ENCODE assay signal across 8 cellular contexts in genomic region chrX:48696301-48697181, GRCh38. TPM values are rescaled to one million over a fixed set of nuclear protein-coding genes. Genes with fewer than 3 reads are reported as not detected.
DNase-seq lines count a peak whose midpoint lies in the region; ATAC-seq and TF ChIP-seq lines count a peak whose summit lies in the region.

Gene SUV39H1, plus strand, starts transcription at chrX:48696734. Its CDS starts 51 bp downstream, at chrX:48696785.

- H3K23ac ChIP-seq in H9 (ENCODE audit: insufficient read length, low read depth, low read length): no peak within 1 kb of the TSS

- no peaks in the 10 kb centered on the region for H3K36me3 ChIP-seq in ES-I3 (ENCODE audit: insufficient read depth, low read length)
- H3K36me3 ChIP-seq in RWPE2 (ENCODE audit: low read depth): peaks cover 11% of the 10 kb centered on the region

- H3K27me3 ChIP-seq in H9 (ENCODE audit: insufficient read depth, low read length) (no peaks in the 10 kb centered on the region), RWPE2 (ENCODE audit: insufficient read depth, poor library complexity, severe bottlenecking) (no peaks in the 10 kb centered on the region)

- H3K9me3 Mint-ChIP-seq in H9: peaks cover 74 to 81% of the 10 kb centered on the region in 2 experiments
- no peaks in the 10 kb centered on the region for H3K9me3 Mint-ChIP-seq in activated T-helper 17 cell treated with anti-CD3 and anti-CD28 coated beads, Interleukin-2, amount 50 U/mL, for 72 hours
- no peaks in the 10 kb centered on the region for H3K9me3 Mint-ChIP-seq in natural killer cell treated with Interleukin-12 subunit alpha and Interleukin-12 subunit beta and Interleukin-15 and Interleukin-18, amount 100 ng/mL, for 72 hours

- TF ChIP-seq CTCF in H9 (conservative IDR thresholded peaks at IDR 0.05) (no peak), RWPE2 (IDR thresholded peaks at IDR 0.05; ENCODE audit: poor library complexity, severe bottlenecking) (no peak), fibroblast of mammary gland (conservative IDR thresholded peaks at IDR 0.05; ENCODE audit: control insufficient read depth, insufficient read depth, low read depth, low read length) (no peak)

- DNase-seq in H9 (peak; percentile 86), M059J (ENCODE audit: low read depth) (peak; percentile 90), RWPE2 (ENCODE audit: low spot score) (peak; percentile 84), fibroblast of mammary gland (ENCODE audit: low read depth) (peak; percentile 80)
- DNase-seq in natural killer cell treated with Interleukin-12 subunit alpha and Interleukin-12 subunit beta and Interleukin-15 and Interleukin-18, amount 100 ng/mL, for 72 hours (ENCODE audit: low spot score): peak; percentile 92
- DNase-seq in stimulated activated naive CD4-positive, alpha-beta T cell treated with Interleukin-2 at 50 U/mL for 16 hours (lab: John Stamatoyannopoulos, UW): peak; percentile 81

- H3K4me3 ChIP-seq in RWPE2 (ENCODE audit: severe bottlenecking) (peak within 1 kb of the TSS; percentile 62), fibroblast of mammary gland (ENCODE audit: control insufficient read depth, low read depth, low read length) (peak within 1 kb of the TSS; percentile 56)

- H2BK12ac ChIP-seq in H9 (ENCODE audit: insufficient read length, low read depth, low read length): no peak within 1 kb of the TSS

- no peak within 1 kb of the TSS for H4K8ac ChIP-seq in H9 (replicated peaks; ENCODE audit: insufficient read length, low read depth, low read length)

- no peak within 1 kb of the TSS for H2AK5ac ChIP-seq in H9 (ENCODE audit: insufficient read length, low read length)

- H3K56ac ChIP-seq in H9 (ENCODE audit: insufficient read length, low read depth, low read length): no peak within 1 kb of the TSS

- peaks cover 13% of the 10 kb centered on the region for H3K4me1 ChIP-seq in ES-I3 (ENCODE audit: insufficient read depth, low read length)
- no peaks in the 10 kb centered on the region for H3K4me1 ChIP-seq in H9 (ENCODE audit: insufficient read depth, low read length)
- H3K4me1 ChIP-seq in RWPE2 (ENCODE audit: insufficient read depth, poor library complexity, severe bottlenecking): no peaks in the 10 kb centered on the region

- no peaks in the 10 kb centered on the region for H3K79me1 ChIP-seq in H9 (ENCODE audit: insufficient read depth, low read depth, low read length, poor library complexity, severe bottlenecking)

- WGBS in H9 (ENCODE audit: extremely low coverage, insufficient read length, low lambda C conversion rate): no CpG with 5 or more reads among the region's 110 CpGs

- ATAC-seq in RWPE2 (ENCODE audit: low read depth): peak; percentile 97
- peak; percentile 96 for ATAC-seq in activated T-helper 17 cell treated with anti-CD3 and anti-CD28 coated beads, Interleukin-2, amount 50 U/mL, for 72 hours (replicated peaks)
- ATAC-seq in natural killer cell treated with Interleukin-12 subunit alpha and Interleukin-12 subunit beta and Interleukin-15 and Interleukin-18, amount 100 ng/mL, for 72 hours: peak; percentile 96

- H4K91ac ChIP-seq in H9 (ENCODE audit: insufficient read length, low read depth, low read length): no peak within 1 kb of the TSS

- H3K9ac ChIP-seq in ES-I3 (ENCODE audit: low read depth, low read length) (peak within 1 kb of the TSS; percentile 59), H9 (ENCODE audit: extremely low read depth, insufficient read length, low read length) (peak within 1 kb of the TSS; percentile 55)

- no peak within 1 kb of the TSS for H4K5ac ChIP-seq in H9 (ENCODE audit: insufficient read length, low read depth, low read length)

- H3K79me2 ChIP-seq in H9 (ENCODE audit: insufficient read depth, low read length): no peaks in the 10 kb centered on the region

- H3K27ac ChIP-seq in H9 (ENCODE audit: insufficient read length, low read depth, low read length) (no peak within 1 kb of the TSS), RWPE2 (ENCODE audit: poor library complexity, severe bottlenecking) (peak within 1 kb of the TSS; percentile 72)

- H3K9me3 ChIP-seq in ES-I3 (ENCODE audit: control insufficient read depth, insufficient read depth, low read length) (no peaks in the 10 kb centered on the region), H9 (ENCODE audit: control insufficient read depth, low read depth, low read length) (peaks cover 28% of the 10 kb centered on the region), RWPE2 (ENCODE audit: severe bottlenecking) (no peaks in the 10 kb centered on the region)

- H2AFZ ChIP-seq in H9 (ENCODE audit: low read length): no peak within 1 kb of the TSS

- peaks cover 19% of the 10 kb centered on the region for H3K27me3 Mint-ChIP-seq in H9 (ENCODE audit: low read depth)
- no peaks in the 10 kb centered on the region for H3K27me3 Mint-ChIP-seq in activated T-helper 17 cell treated with anti-CD3 and anti-CD28 coated beads, Interleukin-2, amount 50 U/mL, for 72 hours
- H3K27me3 Mint-ChIP-seq in natural killer cell treated with Interleukin-12 subunit alpha and Interleukin-12 subunit beta and Interleukin-15 and Interleukin-18, amount 100 ng/mL, for 72 hours: peaks cover 0 to 2% of the 10 kb centered on the region in 2 donors

- no peak within 1 kb of the TSS for H3K18ac ChIP-seq in H9 (ENCODE audit: insufficient read length, low read depth, low read length)

- peak within 1 kb of the TSS; percentile 8; the same call in 1 of the 2 replicates for H3K14ac ChIP-seq in H9 (ENCODE audit: insufficient read depth, low read length)

- peak within 1 kb of the TSS; percentile 79 to 91 for H3K4me3 Mint-ChIP-seq in H9
- H3K4me3 Mint-ChIP-seq in activated T-helper 17 cell treated with anti-CD3 and anti-CD28 coated beads, Interleukin-2, amount 50 U/mL, for 72 hours: peak within 1 kb of the TSS; percentile 97
- H3K4me3 Mint-ChIP-seq in natural killer cell treated with Interleukin-12 subunit alpha and Interleukin-12 subunit beta and Interleukin-15 and Interleukin-18, amount 100 ng/mL, for 72 hours: peak within 1 kb of the TSS; percentile 97

- H3K36me3 Mint-ChIP-seq in H9 (ENCODE audit: insufficient read depth in 1 of 3, low read depth in 3 of 3): peaks cover 18 to 31% (median 19%) of the 10 kb centered on the region in 3 experiments
- H3K36me3 Mint-ChIP-seq in activated T-helper 17 cell treated with anti-CD3 and anti-CD28 coated beads, Interleukin-2, amount 50 U/mL, for 72 hours (ENCODE audit: low read depth): peaks cover 36% of the 10 kb centered on the region
- H3K36me3 Mint-ChIP-seq in natural killer cell treated with Interleukin-12 subunit alpha and Interleukin-12 subunit beta and Interleukin-15 and Interleukin-18, amount 100 ng/mL, for 72 hours: peaks cover 5% of the 10 kb centered on the region

- H2BK15ac ChIP-seq in H9 (ENCODE audit: low read depth, low read length): no peak within 1 kb of the TSS

- no peak within 1 kb of the TSS for H2BK120ac ChIP-seq in H9 (ENCODE audit: low read depth, low read length, poor library complexity, severe bottlenecking)

- no peaks in the 10 kb centered on the region for H3K23me2 ChIP-seq in H9 (ENCODE audit: insufficient read length, low read depth, low read length, poor library complexity, severe bottlenecking)

- H4K20me1 ChIP-seq in H9 (ENCODE audit: control insufficient read depth, insufficient read depth, insufficient read length): no peaks in the 10 kb centered on the region

- H3K4ac ChIP-seq in H9 (ENCODE audit: low read depth, low read length): no peak within 1 kb of the TSS

- H3K27ac Mint-ChIP-seq in H9: peak within 1 kb of the TSS; percentile 85 to 97 (median 91)
- peak within 1 kb of the TSS; percentile 98 for H3K27ac Mint-ChIP-seq in activated T-helper 17 cell treated with anti-CD3 and anti-CD28 coated beads, Interleukin-2, amount 50 U/mL, for 72 hours
- H3K27ac Mint-ChIP-seq in natural killer cell treated with Interleukin-12 subunit alpha and Interleukin-12 subunit beta and Interleukin-15 and Interleukin-18, amount 100 ng/mL, for 72 hours: peak within 1 kb of the TSS; percentile 88 to 96

- peaks cover 28 to 40% of the 10 kb centered on the region in 2 experiments for H3K4me1 Mint-ChIP-seq in H9
- H3K4me1 Mint-ChIP-seq in activated T-helper 17 cell treated with anti-CD3 and anti-CD28 coated beads, Interleukin-2, amount 50 U/mL, for 72 hours: peaks cover 10% of the 10 kb centered on the region
- peaks cover 16 to 26% of the 10 kb centered on the region in 2 donors for H3K4me1 Mint-ChIP-seq in natural killer cell treated with Interleukin-12 subunit alpha and Interleukin-12 subunit beta and Interleukin-15 and Interleukin-18, amount 100 ng/mL, for 72 hours (ENCODE audit: low read depth in 2 of 2)

- H3K4me2 ChIP-seq in H9 (ENCODE audit: insufficient read depth, insufficient read length, low read length): peak within 1 kb of the TSS; percentile 69

- H2BK5ac ChIP-seq in H9 (ENCODE audit: insufficient read length, low read length): no peak within 1 kb of the TSS

- no peak within 1 kb of the TSS for H2BK20ac ChIP-seq in H9 (ENCODE audit: low read depth, low read length, poor library complexity, severe bottlenecking)

- H3T11ph ChIP-seq in H9 (ENCODE audit: low read length): no peak within 1 kb of the TSS

RNA-seq across cellular contexts. Expression of gene SUV39H1, which starts in this region (rescaled TPM):
- total RNA-seq in H9 (2021): 16.2 and 17.4 TPM in 2 replicates
- 15.1 and 22.8 TPM in 2 replicates for total RNA-seq in M059J (2014; rRNA removed; shearing (Covaris generic))
- 10 to 100 TPM; 24.2 to 30.5 TPM for total RNA-seq in activated T-helper 17 cell treated with anti-CD3 and anti-CD28 coated beads, Interleukin-2, amount 50 U/mL, for 72 hours
- total RNA-seq in natural killer cell treated with Interleukin-12 subunit alpha and Interleukin-12 subunit beta and Interleukin-15 and Interleukin-18, amount 100 ng/mL, for 72 hours: 10 to 100 TPM; 19.2 to 33.8 TPM
